ENCODE assay signal across 13 cellular contexts in the genomic region with DNA sequence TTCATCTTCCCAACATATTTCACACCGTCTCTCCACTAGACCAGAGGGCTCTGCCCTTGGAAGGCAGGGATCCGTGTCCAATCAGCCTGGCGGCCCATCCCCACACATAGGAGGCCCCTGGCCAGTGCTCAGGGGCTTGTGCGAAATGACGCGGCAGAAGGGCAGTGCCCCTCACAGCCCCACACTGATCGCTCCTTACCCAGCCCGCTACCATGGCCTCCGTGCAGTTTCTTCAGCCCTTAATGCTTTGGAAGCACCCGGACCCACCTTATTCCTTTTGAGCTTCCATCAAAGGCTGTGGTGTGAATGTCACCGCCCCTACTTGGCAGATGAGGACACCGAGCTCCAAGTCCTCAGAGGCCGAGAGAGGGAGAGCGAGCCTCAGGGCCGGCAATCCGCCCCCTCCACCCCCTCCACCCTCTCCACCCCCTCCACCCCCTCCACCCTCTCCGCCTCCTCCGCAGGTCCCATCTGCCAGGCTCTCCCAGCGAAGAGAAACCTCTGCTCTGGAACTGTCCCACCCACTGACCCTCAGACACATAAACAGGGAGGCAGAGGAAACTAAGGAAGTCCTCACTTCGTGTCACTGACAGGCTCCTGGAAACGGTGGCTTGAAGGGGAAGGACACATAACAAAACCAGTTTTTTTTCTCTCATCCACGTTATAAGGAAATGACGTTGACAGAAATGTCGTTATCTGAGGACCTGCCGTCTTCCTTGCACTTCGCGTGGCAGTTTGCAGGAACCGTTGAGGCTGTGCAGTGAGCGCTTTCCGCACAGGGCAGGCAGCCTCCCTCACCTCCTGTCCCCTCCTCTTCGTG. TPM values are rescaled to one million over a fixed set of nuclear protein-coding genes. Genes with fewer than 3 reads are reported as not detected.
DNase-seq lines count a peak whose midpoint lies in the region; ATAC-seq and TF ChIP-seq lines count a peak whose summit lies in the region.
"Had no signal": no experiment of that assay in that cellular context is flagged by ENCODE, and none has a peak within 500 bp of the region (broad histone marks: within the 10 kb centered on the region; RNA-seq: fewer than 3 reads in every experiment).

No MANE protein-coding gene starts in this region.

- no peaks in the 10 kb centered on the region for H3K27me3 Mint-ChIP-seq in activated B cell treated with CpG ODN at 0.5 μM for 24 hours
- H3K27me3 Mint-ChIP-seq in glutamatergic neuron (ENCODE audit: unreplicated experiment): peaks cover 6% of the 10 kb centered on the region

- peak overlapping the region in 3 of 11 experiments; percentile 24 to 53 (median 42); a peak in 4 of 22 replicates for H3K9ac ChIP-seq in BLaER1 treated with 17β-estradiol and CSF1 and Interleukin-3, amounts not matched to agents 10 nM and 100 nM

- POLR2A ChIA-PET in activated B cell treated with CpG ODN at 0.5 μM for 24 hours (lab: Charles Lee): interaction anchor here (1.0 kb wide), 1 partner anchor 8 kb away, joined by 3 read pairs; no protein-coding TSS in a partner anchor

- H3K27ac Mint-ChIP-seq in activated B cell treated with CpG ODN at 0.5 μM for 24 hours (no peak overlapping the region), glutamatergic neuron (ENCODE audit: unreplicated experiment) (peak overlapping the region; percentile 52)

- ATAC-seq in activated B cell treated with CpG ODN at 0.5 μM for 24 hours (ENCODE audit: low read depth): peak; percentile 18
- ATAC-seq in HG03196 (IDR thresholded peaks at IDR 0.05; ENCODE audit: unreplicated experiment): no peak

- no peaks in the 10 kb centered on the region for H3K9me3 Mint-ChIP-seq in activated B cell treated with CpG ODN at 0.5 μM for 24 hours
- peaks cover 4% of the 10 kb centered on the region for H3K9me3 Mint-ChIP-seq in glutamatergic neuron (ENCODE audit: unreplicated experiment)

- H3K27ac ChIP-seq in BLaER1 treated with 17β-estradiol and CSF1 and Interleukin-3, amounts not matched to agents 10 nM and 100 nM: peak overlapping the region in 1 of 11 experiments; percentile 8; a peak in 2 of 22 replicates
- H3K27ac ChIP-seq in HL-60 (replicated peaks): peak overlapping the region; percentile 88
- H3K27ac ChIP-seq: thyroid gland had no signal

- H3K27me3 ChIP-seq in BLaER1 treated with 17β-estradiol and CSF1 and Interleukin-3, amounts not matched to agents 10 nM and 100 nM: peaks cover 0 to 14% (median 0%) of the 10 kb centered on the region in 11 experiments; a peak in 4 of 22 replicates
- H3K27me3 ChIP-seq in HL-60 (ENCODE audit: insufficient read depth, poor library complexity, severe bottlenecking): no peaks in the 10 kb centered on the region
- H3K27me3 ChIP-seq: thyroid gland had no signal

- TF ChIP-seq CTCF in HL-60 (IDR thresholded peaks at IDR 0.05; ENCODE audit: insufficient read depth, low read length) (no peak), activated B cell treated with CpG ODN at 0.5 μM for 24 hours (IDR thresholded peaks at IDR 0.05) (no peak), glutamatergic neuron (IDR thresholded peaks at IDR 0.05; ENCODE audit: partially characterized antibody, unreplicated experiment) (no peak)

- intact Hi-C loops in activated B cell treated with CpG ODN at 0.5 μM for 24 hours (cut with micrococcal nuclease): no loop called here

- peaks cover 12 to 100% (median 98%) of the 10 kb centered on the region in 11 experiments; a peak in 21 of 22 replicates for H4K20me1 ChIP-seq in BLaER1 treated with 17β-estradiol and CSF1 and Interleukin-3, amounts not matched to agents 10 nM and 100 nM

- peaks cover 2 to 46% (median 32%) of the 10 kb centered on the region in 11 experiments; a peak in 20 of 22 replicates for H3K36me3 ChIP-seq in BLaER1 treated with 17β-estradiol and CSF1 and Interleukin-3, amounts not matched to agents 10 nM and 100 nM
- H3K36me3 ChIP-seq: thyroid gland had no signal

- H3K4me3 Mint-ChIP-seq in activated B cell treated with CpG ODN at 0.5 μM for 24 hours (peak overlapping the region; percentile 5), glutamatergic neuron (ENCODE audit: unreplicated experiment) (no peak overlapping the region)

- H3K4me3 ChIP-seq in BLaER1 treated with 17β-estradiol and CSF1 and Interleukin-3, amounts not matched to agents 10 nM and 100 nM: no peak overlapping the region
- H3K4me3 ChIP-seq in HL-60 (replicated peaks; ENCODE audit: insufficient read depth, low read length): peak overlapping the region; percentile 22
- H3K4me3 ChIP-seq: thyroid gland had no signal

- peak overlapping the region; percentile 77 to 99 (median 94) for H3K4me2 ChIP-seq in BLaER1 treated with 17β-estradiol and CSF1 and Interleukin-3, amounts not matched to agents 10 nM and 100 nM

- H3K36me3 Mint-ChIP-seq in activated B cell treated with CpG ODN at 0.5 μM for 24 hours (ENCODE audit: low read depth) (peaks cover 74% of the 10 kb centered on the region), glutamatergic neuron (ENCODE audit: unreplicated experiment) (no peaks in the 10 kb centered on the region)

- H3K4me1 Mint-ChIP-seq in activated B cell treated with CpG ODN at 0.5 μM for 24 hours (peaks cover 81% of the 10 kb centered on the region), glutamatergic neuron (ENCODE audit: low read depth, unreplicated experiment) (peaks cover 32% of the 10 kb centered on the region)

- no peaks in the 10 kb centered on the region for H3K9me3 ChIP-seq in BLaER1 treated with 17β-estradiol and CSF1 and Interleukin-3, amounts not matched to agents 10 nM and 100 nM (replicated peaks in 1 of 11)
- H3K9me3 ChIP-seq: thyroid gland had no signal

- DNase-seq in HL-60 (ENCODE audit: low read depth in 1 of 2, low spot score in 1 of 2) (peak; percentile 72 to 90), activated B cell treated with CpG ODN at 0.5 μM for 24 hours (no peak), glutamatergic neuron (no peak), GOT3 (lab: John Stamatoyannopoulos, UW) (no peak), AML-193 (lab: John Stamatoyannopoulos, UW) (no peak), NCI-H128 (lab: John Stamatoyannopoulos, UW; ENCODE audit: unreplicated experiment) (no peak)
- DNase-seq: NCI-H1092, NCI-H526 treated with DMSO at 0.1 percent for 48 hours, posterior cingulate gyrus, thyroid gland had no signal

- peaks cover 43 to 100% (median 96%) of the 10 kb centered on the region in 10 experiments for H3K4me1 ChIP-seq in BLaER1 treated with 17β-estradiol and CSF1 and Interleukin-3, amounts not matched to agents 10 nM and 100 nM
- H3K4me1 ChIP-seq: thyroid gland had no signal

- CTCF ChIA-PET in activated B cell treated with CpG ODN at 0.5 μM for 24 hours (lab: Charles Lee): no interaction called here

RNA-seq across cellular contexts. Expression of gene QSOX2, which starts 13.9 kb away (rescaled TPM):
- total RNA-seq in activated B cell treated with CpG ODN at 0.5 μM for 24 hours (43.3 and 49.1 TPM in 2 replicates), glutamatergic neuron (ENCODE audit: unreplicated experiment) (21.2 TPM)

RNA-seq across cellular contexts. Expression of gene LHX3, which starts 26.8 kb away (rescaled TPM):
- total RNA-seq in activated B cell treated with CpG ODN at 0.5 μM for 24 hours (0.17 TPM in 1 of 2 replicates, not detected in the other), glutamatergic neuron (ENCODE audit: unreplicated experiment) (0.81 TPM)
- total RNA-seq: chondrocyte, thyroid gland had no signal

Comparison
In these comparisons a context has a peak if more than half of its experiments do, and no peak if none do; other contexts are left out.
1. DNase-seq: peak in HL-60 (2 of 2); none in activated B cell treated with CpG ODN at 0.5 μM for 24 hours (single experiment), glutamatergic neuron (single experiment), GOT3 (single experiment), AML-193 (0 of 2) and NCI-H128 (single experiment).